8 cellular contexts compared by ENCODE assay signal in the genomic region with DNA sequence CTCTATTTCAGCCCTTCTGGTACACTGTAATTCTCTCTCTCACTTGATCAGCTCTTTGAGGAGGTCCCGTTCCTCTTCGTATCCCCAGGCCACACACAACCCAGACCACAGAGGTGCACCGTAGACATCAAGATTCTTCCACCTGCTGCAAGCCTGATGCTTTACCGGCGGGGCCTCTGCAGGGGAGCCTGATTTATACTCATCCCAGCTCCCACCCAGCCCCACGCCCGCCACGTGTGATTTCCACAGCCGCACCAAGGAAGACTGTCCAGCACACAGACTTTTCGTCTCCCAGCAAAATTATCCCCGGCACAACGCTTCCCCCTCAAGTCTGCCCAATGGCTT. TPM values are rescaled to one million over a fixed set of nuclear protein-coding genes. Genes with fewer than 3 reads are reported as not detected.
A peak's percentile ranks its signal among the peaks of the same experiment; 100 is the strongest.
DNase-seq lines count a peak whose midpoint lies in the region; ATAC-seq and TF ChIP-seq lines count a peak whose summit lies in the region.

No MANE protein-coding gene starts in this region.

- H3K27me3 ChIP-seq in Peyer's patch, result no peaks in the 10 kb centered on the region
- H3K27me3 ChIP-seq in esophagus (ENCODE audit: control insufficient read depth in 1 of 2, insufficient read depth in 2 of 2, low read length in 2 of 2), result no peaks in the 10 kb centered on the region
- no peaks in the 10 kb centered on the region for H3K27me3 ChIP-seq in neural cell (ENCODE audit: insufficient read depth, low read depth, low read length)

- no peak for TF ChIP-seq RAD21 in neural cell (conservative IDR thresholded peaks at IDR 0.05)

- no peaks in the 10 kb centered on the region for H4K20me1 ChIP-seq in neural cell (ENCODE audit: insufficient read depth)

- TF ChIP-seq CTCF in GM12875 (IDR thresholded peaks at IDR 0.05; ENCODE audit: borderline replicate concordance, insufficient read depth, low read depth, low read length) (no peak), Peyer's patch (IDR thresholded peaks at IDR 0.05) (no peak), neural cell (IDR thresholded peaks at IDR 0.05; ENCODE audit: poor library complexity, severe bottlenecking) (no peak)

- no peaks in the 10 kb centered on the region for H3K79me2 ChIP-seq in neural cell (replicated peaks; ENCODE audit: insufficient read depth, low read length)

- H3K4me1 ChIP-seq in Peyer's patch (peaks cover 0 to 10% (median 2%) of the 10 kb centered on the region in 4 donors), esophagus (ENCODE audit: control insufficient read depth in 2 of 2, insufficient read depth in 2 of 2, low read length in 1 of 2) (peaks cover 2 to 3% of the 10 kb centered on the region in 2 donors)

- TF ChIP-seq EP300 in neural cell (conservative IDR thresholded peaks at IDR 0.05; ENCODE audit: poor library complexity, severe bottlenecking), result no peak

- H3F3A ChIP-seq in neural cell (ENCODE audit: insufficient read depth, low read length, poor library complexity, severe bottlenecking), result no peaks in the 10 kb centered on the region

- peak overlapping the region; percentile 68 for H2AFZ ChIP-seq in neural cell (ENCODE audit: low read depth, low read length)

- no peak for DNase-seq in Peyer's patch
- DNase-seq in NCI-H187 treated with DMSO at 0.1 percent for 48 hours (lab: John Stamatoyannopoulos, UW), result no peak
- DNase-seq in NK-92 treated with Interleukin-12 subunit alpha and Interleukin-12 subunit beta, amount 100 ng/mL, for 24 hours (lab: John Stamatoyannopoulos, UW), result no peak
- DNase-seq in activated CD4-positive, CD25-positive, alpha-beta regulatory T cell (lab: John Stamatoyannopoulos, UW), result no peak

- H3K36me3 ChIP-seq in Peyer's patch (no peaks in the 10 kb centered on the region), esophagus (ENCODE audit: control insufficient read depth in 2 of 2, insufficient read depth in 2 of 2, low read length in 1 of 2) (no peaks in the 10 kb centered on the region), neural cell (ENCODE audit: insufficient read depth, low read length) (no peaks in the 10 kb centered on the region)

- ATAC-seq in HG02571 (IDR thresholded peaks at IDR 0.05; ENCODE audit: unreplicated experiment), result peak; percentile 7

- H3K27ac ChIP-seq in Peyer's patch, result peak overlapping the region in 2 of 4 donors; percentile 60 to 84
- H3K27ac ChIP-seq in esophagus (ENCODE audit: low read depth in 2 of 2, low read length in 1 of 2), result no peak overlapping the region
- no peak overlapping the region for H3K27ac ChIP-seq in neural cell (ENCODE audit: low read length)

- H3K9me2 ChIP-seq in neural cell (ENCODE audit: insufficient read depth, low read length), result no peaks in the 10 kb centered on the region

- H3K4me2 ChIP-seq in neural cell (ENCODE audit: low read length), result peak overlapping the region; percentile 67

- 2 to 5% methylated on average over 12 of the region's 12 CpGs for WGBS in esophagus, 2 donors

- no peak for TF ChIP-seq POLR2A in Peyer's patch (IDR thresholded peaks at IDR 0.05)

- H3K9me3 ChIP-seq in Peyer's patch (no peaks in the 10 kb centered on the region), esophagus (ENCODE audit: control insufficient read depth in 2 of 2, insufficient read depth in 1 of 2, low read depth in 1 of 2, low read length in 1 of 2) (no peaks in the 10 kb centered on the region), neural cell (ENCODE audit: low read length) (no peaks in the 10 kb centered on the region)

- H3K9ac ChIP-seq in neural cell (ENCODE audit: low read length), result peak overlapping the region; percentile 67

- H3K4me3 ChIP-seq in GM12875 (ENCODE audit: low read depth, low read length), result peak overlapping the region; percentile 97
- H3K4me3 ChIP-seq in Peyer's patch, result peak overlapping the region; percentile 82 to 96 (median 95)
- peak overlapping the region; percentile 68 to 90 for H3K4me3 ChIP-seq in esophagus (ENCODE audit: low read depth in 1 of 2, low read length in 2 of 2)
- peak overlapping the region; percentile 95 for H3K4me3 ChIP-seq in neural cell (ENCODE audit: low read length)

TF ChIP-seq in neural cell, 6 proteins besides CTCF, POLR2A, EP300 and RAD21:
- TF ChIP-seq, protein P1, sequence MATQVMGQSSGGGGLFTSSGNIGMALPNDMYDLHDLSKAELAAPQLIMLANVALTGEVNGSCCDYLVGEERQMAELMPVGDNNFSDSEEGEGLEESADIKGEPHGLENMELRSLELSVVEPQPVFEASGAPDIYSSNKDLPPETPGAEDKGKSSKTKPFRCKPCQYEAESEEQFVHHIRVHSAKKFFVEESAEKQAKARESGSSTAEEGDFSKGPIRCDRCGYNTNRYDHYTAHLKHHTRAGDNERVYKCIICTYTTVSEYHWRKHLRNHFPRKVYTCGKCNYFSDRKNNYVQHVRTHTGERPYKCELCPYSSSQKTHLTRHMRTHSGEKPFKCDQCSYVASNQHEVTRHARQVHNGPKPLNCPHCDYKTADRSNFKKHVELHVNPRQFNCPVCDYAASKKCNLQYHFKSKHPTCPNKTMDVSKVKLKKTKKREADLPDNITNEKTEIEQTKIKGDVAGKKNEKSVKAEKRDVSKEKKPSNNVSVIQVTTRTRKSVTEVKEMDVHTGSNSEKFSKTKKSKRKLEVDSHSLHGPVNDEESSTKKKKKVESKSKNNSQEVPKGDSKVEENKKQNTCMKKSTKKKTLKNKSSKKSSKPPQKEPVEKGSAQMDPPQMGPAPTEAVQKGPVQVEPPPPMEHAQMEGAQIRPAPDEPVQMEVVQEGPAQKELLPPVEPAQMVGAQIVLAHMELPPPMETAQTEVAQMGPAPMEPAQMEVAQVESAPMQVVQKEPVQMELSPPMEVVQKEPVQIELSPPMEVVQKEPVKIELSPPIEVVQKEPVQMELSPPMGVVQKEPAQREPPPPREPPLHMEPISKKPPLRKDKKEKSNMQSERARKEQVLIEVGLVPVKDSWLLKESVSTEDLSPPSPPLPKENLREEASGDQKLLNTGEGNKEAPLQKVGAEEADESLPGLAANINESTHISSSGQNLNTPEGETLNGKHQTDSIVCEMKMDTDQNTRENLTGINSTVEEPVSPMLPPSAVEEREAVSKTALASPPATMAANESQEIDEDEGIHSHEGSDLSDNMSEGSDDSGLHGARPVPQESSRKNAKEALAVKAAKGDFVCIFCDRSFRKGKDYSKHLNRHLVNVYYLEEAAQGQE (IDR thresholded peaks at IDR 0.05; ENCODE audit: borderline replicate concordance), result no peak
- TF ChIP-seq MXI1 (conservative IDR thresholded peaks at IDR 0.05; ENCODE audit: poor library complexity, severe bottlenecking), result peak; percentile 59

RNA-seq across cellular contexts. Expression of gene SMYD3, which starts 0.7 kb away (rescaled TPM):
- total RNA-seq in Peyer's patch, result 10 to 100 TPM; 19.8 to 55.3 (median 26.9) TPM
- 1 to 10 TPM; 5.0 to 5.7 TPM for polyA plus RNA-seq in esophagus
- 39.4 and 48.6 TPM in 2 replicates for polyA plus RNA-seq in neural cell
- polyA minus RNA-seq in neural cell, result 43.6 and 49.5 TPM in 2 replicates

RNA-seq across cellular contexts. Expression of gene TFB2M, which starts 59.6 kb away (rescaled TPM):
- total RNA-seq in Peyer's patch, result 1 to 10 TPM; 5.6 to 8.4 (median 6.5) TPM
- polyA plus RNA-seq in esophagus (1 to 10 TPM; 2.1 to 8.6 TPM), neural cell (15.0 and 19.2 TPM in 2 replicates)
- polyA minus RNA-seq in neural cell, result 17.0 and 17.6 TPM in 2 replicates

RNA-seq across cellular contexts. Expression of gene CNST, which starts 59.8 kb away (rescaled TPM):
- 10 to 100 TPM; 62.0 to 75.7 (median 69.8) TPM for total RNA-seq in Peyer's patch
- polyA plus RNA-seq in esophagus (10 to 100 TPM in 1 of 2 donors, 1 to 10 TPM in 1; 7.5 to 12.2 TPM), neural cell (23.7 and 26.3 TPM in 2 replicates)
- 56.1 and 57.5 TPM in 2 replicates for polyA minus RNA-seq in neural cell
